In the genomic region with DNA sequence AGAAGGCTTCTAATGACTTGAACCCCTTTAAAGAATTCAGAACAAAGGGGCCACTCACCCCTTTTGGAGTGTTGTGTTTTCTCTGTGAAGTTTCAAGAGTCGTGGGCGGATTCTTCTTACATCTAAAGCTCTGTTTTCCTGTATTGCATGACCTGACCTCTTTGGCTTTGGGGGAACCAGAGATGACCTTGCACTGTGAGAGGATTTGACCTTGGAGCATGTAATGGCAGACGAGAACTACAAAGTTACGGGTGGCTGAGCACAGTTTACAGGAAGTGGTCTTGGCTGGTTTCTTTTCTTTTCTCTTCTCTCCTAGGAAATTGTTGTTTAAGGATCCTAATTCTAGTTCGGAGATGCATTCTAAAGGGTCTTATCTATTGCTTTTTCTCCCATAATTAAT, we compare ENCODE assay signal across 14 cellular contexts.
"Had no signal": no experiment of that assay in that cellular context is flagged by ENCODE, and none has a peak within 500 bp of the region (broad histone marks: within the 10 kb centered on the region; RNA-seq: fewer than 3 reads in every experiment).

No MANE protein-coding gene starts in this region.

- H3K9me3 ChIP-seq: adrenal gland, prostate gland had no signal

- FAIRE-seq: colon had no signal

- H3K27ac Mint-ChIP-seq: activated naive CD4-positive, alpha-beta T cell treated with anti-CD3 and anti-CD28 coated beads for 36 hours; naive thymus-derived CD8-positive, alpha-beta T cell had no signal

- DNase-seq: activated CD4-positive, alpha-beta T cell treated with anti-CD3 and anti-CD28 coated beads, Interleukin-2, amount 50 U/mL, for 48 hours; activated naive CD4-positive, alpha-beta T cell treated with anti-CD3 and anti-CD28 coated beads for 36 hours; adrenal gland; foreskin keratinocyte; left colon; mucosa of descending colon; naive thymus-derived CD8-positive, alpha-beta T cell; occipital lobe; stimulated activated CD4-positive, alpha-beta T cell treated with anti-CD3 and anti-CD28 coated beads, Interleukin-2, amount 100 ng/mL, for 24 hours; stimulated activated naive CD8-positive, alpha-beta T cell treated with anti-CD3 and anti-CD28 coated beads, Interleukin-15, Interleukin-2, amounts not matched to agents 100 U/mL and 50 U/mL, for 24 hours had no signal

- H3K27ac ChIP-seq: adrenal gland, foreskin keratinocyte, prostate gland had no signal

- H3K4me1 ChIP-seq: adrenal gland, foreskin keratinocyte, prostate gland had no signal

- H3K4me3 ChIP-seq: adrenal gland, mucosa of descending colon, prostate gland had no signal

- H3K27me3 ChIP-seq: adrenal gland had no signal

- ATAC-seq: activated CD4-positive, CD25-positive, alpha-beta regulatory T cell treated with anti-CD3 and anti-CD28 coated beads, Interleukin-2, amount 50 U/mL, for 24 hours; foreskin keratinocyte; left colon; mucosa of descending colon; naive thymus-derived CD8-positive, alpha-beta T cell; sciatic nerve; stimulated activated naive CD8-positive, alpha-beta T cell treated with anti-CD3 and anti-CD28 coated beads, Interleukin-15, Interleukin-2, amounts not matched to agents 100 U/mL and 50 U/mL, for 24 hours had no signal

- H3K36me3 ChIP-seq: adrenal gland, prostate gland had no signal

- H3K4me3 Mint-ChIP-seq: activated naive CD4-positive, alpha-beta T cell treated with anti-CD3 and anti-CD28 coated beads for 36 hours; naive thymus-derived CD8-positive, alpha-beta T cell had no signal
